In the genomic region with DNA sequence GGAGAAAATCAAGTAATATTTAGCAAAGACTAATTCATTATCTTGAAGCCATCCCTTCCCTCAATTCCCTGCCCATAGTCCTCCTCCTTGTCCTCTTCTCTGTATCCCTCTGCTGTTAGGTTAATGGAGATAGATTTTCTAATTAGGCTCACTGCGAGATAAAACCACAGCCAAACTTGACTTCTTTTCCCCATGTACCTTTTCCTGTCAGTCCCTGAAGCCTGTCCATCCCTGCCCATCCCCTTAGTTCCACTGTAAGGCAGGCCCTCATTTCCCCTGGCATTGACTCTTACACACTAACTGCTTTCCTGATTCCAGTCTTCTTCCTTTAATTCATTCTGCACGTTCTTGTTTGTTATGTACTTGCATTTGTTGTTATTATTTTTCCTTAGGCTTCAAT, we compare ENCODE assay signal across 11 cellular contexts. TPM values are rescaled to one million over a fixed set of nuclear protein-coding genes. Genes with fewer than 3 reads are reported as not detected.
DNase-seq lines count a peak whose midpoint lies in the region; ATAC-seq and TF ChIP-seq lines count a peak whose summit lies in the region.
"Had no signal": no experiment of that assay in that cellular context is flagged by ENCODE, and none has a peak within 500 bp of the region (broad histone marks: within the 10 kb centered on the region; RNA-seq: fewer than 3 reads in every experiment).

No MANE protein-coding gene starts in this region.

- H3K4ac ChIP-seq in neuronal stem cell (ENCODE audit: low read length): no peak overlapping the region

- no peak overlapping the region for H2BK120ac ChIP-seq in neuronal stem cell (ENCODE audit: low read depth, low read length)

- no peak overlapping the region for H3K18ac ChIP-seq in neuronal stem cell (ENCODE audit: low read length)

- H3K79me1 ChIP-seq in neuronal stem cell (ENCODE audit: low read depth, low read length): no peaks in the 10 kb centered on the region

- no peak for TF ChIP-seq POLR2A in uterus (IDR thresholded peaks at IDR 0.05)

- H4K91ac ChIP-seq in neuronal stem cell (ENCODE audit: low read depth, low read length, poor library complexity): no peak overlapping the region

- no peak overlapping the region for H3K23ac ChIP-seq in neuronal stem cell (ENCODE audit: low read depth, low read length, poor library complexity)

- no peak overlapping the region for H2BK15ac ChIP-seq in neuronal stem cell (ENCODE audit: low read length)

- peak overlapping the region; percentile 27 to 68 (median 56) for H3K4me3 ChIP-seq in heart right ventricle
- H3K4me3 ChIP-seq in dorsolateral prefrontal cortex: peak overlapping the region; percentile 8 to 71 (median 53)
- peak overlapping the region in 1 of 2 donors; percentile 43 for H3K4me3 ChIP-seq in neuronal stem cell (ENCODE audit: low read length in 2 of 2)
- H3K4me3 ChIP-seq in uterus: peak overlapping the region; percentile 30 to 34

- H2AK5ac ChIP-seq in neuronal stem cell (ENCODE audit: low read depth, low read length): no peak overlapping the region

- H3K9ac ChIP-seq in neuronal stem cell (ENCODE audit: low read depth, low read length, poor library complexity): no peak overlapping the region

- H2BK12ac ChIP-seq in neuronal stem cell (ENCODE audit: low read length): no peak overlapping the region

- H3K4me2 ChIP-seq in neuronal stem cell (ENCODE audit: insufficient read depth, low read length, poor library complexity, severe bottlenecking): no peak overlapping the region

- no peak for DNase-seq in heart right ventricle
- no peak for DNase-seq in Right ventricle myocardium superior
- no peak for DNase-seq in dorsolateral prefrontal cortex
- no peak for DNase-seq in neuronal stem cell (ENCODE audit: low spot score)
- DNase-seq in uterus: no peak
- no peak for DNase-seq in C1 segment of cervical spinal cord (lab: John Stamatoyannopoulos, UW)
- DNase-seq: NCI-H2171 had no signal

- H3K36me3 ChIP-seq in heart right ventricle (peaks cover 0 to 28% (median 10%) of the 10 kb centered on the region in 9 donors), neuronal stem cell (replicated peaks in 1 of 2; ENCODE audit: control insufficient read depth in 2 of 2, insufficient read depth in 2 of 2, low read length in 2 of 2) (peaks cover 0 to 7% of the 10 kb centered on the region in 2 donors), uterus (no peaks in the 10 kb centered on the region)

- no peak overlapping the region for H2BK5ac ChIP-seq in neuronal stem cell (ENCODE audit: low read length)

- H3K27ac ChIP-seq in heart right ventricle (peak overlapping the region in 9 of 10 donors; percentile 82 to 95 (median 89)), dorsolateral prefrontal cortex (peak overlapping the region in 53 of 59 donors; percentile 7 to 95 (median 83)), neuronal stem cell (replicated peaks; ENCODE audit: low read length) (no peak overlapping the region), uterus (peak overlapping the region in 1 of 2 donors; percentile 90)
- H3K27ac ChIP-seq: RWPE1 had no signal

- H3K14ac ChIP-seq in neuronal stem cell (ENCODE audit: low read length): no peak overlapping the region

- intact Hi-C loops in heart right ventricle (cut with DNase I) (loop anchor here in 3 of 10 donors (2.0 to 10.0 kb wide), 5 partner anchors 17 to 79 kb away; no protein-coding TSS in a partner anchor), Right ventricle myocardium superior (cut with DNase I) (no loop called here), dorsolateral prefrontal cortex (cut with DNase I) (no loop called here), uterus (cut with DNase I; ENCODE audit: low total_unique reads) (no loop called here)

- 32 to 63% methylated on average over 2 of the region's 2 CpGs for WGBS in heart right ventricle, 2 donors
- WGBS in neuronal stem cell (ENCODE audit: extremely low coverage in 2 of 2, insufficient read length in 2 of 2, insufficient replicate concordance in 1 of 2), 2 donors: no CpG with 5 or more reads among the region's 2 CpGs

- no peaks in the 10 kb centered on the region for H3K9me3 ChIP-seq in heart right ventricle
- no peaks in the 10 kb centered on the region for H3K9me3 ChIP-seq in neuronal stem cell (replicated peaks in 1 of 2; ENCODE audit: control insufficient read depth in 2 of 2, insufficient read depth in 1 of 2, low read depth in 1 of 2, low read length in 2 of 2)
- H3K9me3 ChIP-seq in uterus: no peaks in the 10 kb centered on the region

- H3K4me1 ChIP-seq in heart right ventricle (peaks cover 0 to 50% (median 22%) of the 10 kb centered on the region in 9 donors), neuronal stem cell (ENCODE audit: control insufficient read depth in 2 of 2, insufficient read depth in 1 of 2, low read depth in 1 of 2, low read length in 2 of 2) (peaks cover 0 to 8% of the 10 kb centered on the region in 2 donors), uterus (no peaks in the 10 kb centered on the region)

- peak overlapping the region; percentile 86 for H2AFZ ChIP-seq in neuronal stem cell (ENCODE audit: low read length)

- TF ChIP-seq CTCF in heart right ventricle (IDR thresholded peaks at IDR 0.05): no peak
- no peak for TF ChIP-seq CTCF in dorsolateral prefrontal cortex (IDR thresholded peaks at IDR 0.05 in 54 of 56, conservative IDR thresholded peaks at IDR 0.05 in 2 of 56; ENCODE audit: low read depth in 1 of 56, partially characterized antibody in 56 of 56)
- TF ChIP-seq CTCF in uterus (IDR thresholded peaks at IDR 0.05): no peak

- H4K8ac ChIP-seq in neuronal stem cell (ENCODE audit: low read depth, low read length): no peak overlapping the region

- peak in 1 of 8 donors; percentile 4 for ATAC-seq in heart right ventricle
- no peak for ATAC-seq in Right ventricle myocardium superior (ENCODE audit: poor library complexity)
- no peak for ATAC-seq in HG02840 (IDR thresholded peaks at IDR 0.05; ENCODE audit: low FRiP score, unreplicated experiment)
- ATAC-seq in GM19328 (IDR thresholded peaks at IDR 0.05; ENCODE audit: unreplicated experiment): no peak

- H3K27me3 ChIP-seq in heart right ventricle: no peaks in the 10 kb centered on the region
- no peaks in the 10 kb centered on the region for H3K27me3 ChIP-seq in dorsolateral prefrontal cortex
- no peaks in the 10 kb centered on the region for H3K27me3 ChIP-seq in neuronal stem cell (ENCODE audit: control insufficient read depth in 3 of 3, insufficient read depth in 3 of 3, low read depth in 1 of 3, low read length in 3 of 3)
- no peaks in the 10 kb centered on the region for H3K27me3 ChIP-seq in uterus

RNA-seq across cellular contexts. Expression of a gene that starts 1.2 kb away (rescaled TPM):
- total RNA-seq in heart right ventricle (10 to 100 TPM in 7 of 10 donors, 1 to 10 TPM in 3; 6.5 to 24.7 (median 11.6) TPM), Right ventricle myocardium superior (15.6 TPM), dorsolateral prefrontal cortex (10 to 100 TPM in 119 of 120 experiments, 1 to 10 TPM in 1; 8.4 to 73.4 (median 26.8) TPM), uterus (10 to 100 TPM; 18.6 to 29.5 (median 26.8) TPM)
- polyA plus RNA-seq in heart right ventricle: 1 to 10 TPM; 2.3 to 3.6 TPM
- polyA plus RNA-seq in neuronal stem cell (2013, experiment 1 of 2): 0.29 TPM
- polyA plus RNA-seq in neuronal stem cell (2013, experiment 2 of 2): 0.33 TPM
- total RNA-seq: activated T-helper 1 cell treated with anti-CD3 and anti-CD28 coated beads, Interleukin-12 subunit alpha, Interleukin-12 subunit beta, Interleukin-2, Interleukin-4 antibody, amounts not matched to agents 30 ng/mL and 10 ng/mL and 1 ng/mL, durations not matched to agents 14 hours and 24 hours and 36 hours had no signal
